Comparison of ENCODE assay signal across 8 cellular contexts in the genomic region with DNA sequence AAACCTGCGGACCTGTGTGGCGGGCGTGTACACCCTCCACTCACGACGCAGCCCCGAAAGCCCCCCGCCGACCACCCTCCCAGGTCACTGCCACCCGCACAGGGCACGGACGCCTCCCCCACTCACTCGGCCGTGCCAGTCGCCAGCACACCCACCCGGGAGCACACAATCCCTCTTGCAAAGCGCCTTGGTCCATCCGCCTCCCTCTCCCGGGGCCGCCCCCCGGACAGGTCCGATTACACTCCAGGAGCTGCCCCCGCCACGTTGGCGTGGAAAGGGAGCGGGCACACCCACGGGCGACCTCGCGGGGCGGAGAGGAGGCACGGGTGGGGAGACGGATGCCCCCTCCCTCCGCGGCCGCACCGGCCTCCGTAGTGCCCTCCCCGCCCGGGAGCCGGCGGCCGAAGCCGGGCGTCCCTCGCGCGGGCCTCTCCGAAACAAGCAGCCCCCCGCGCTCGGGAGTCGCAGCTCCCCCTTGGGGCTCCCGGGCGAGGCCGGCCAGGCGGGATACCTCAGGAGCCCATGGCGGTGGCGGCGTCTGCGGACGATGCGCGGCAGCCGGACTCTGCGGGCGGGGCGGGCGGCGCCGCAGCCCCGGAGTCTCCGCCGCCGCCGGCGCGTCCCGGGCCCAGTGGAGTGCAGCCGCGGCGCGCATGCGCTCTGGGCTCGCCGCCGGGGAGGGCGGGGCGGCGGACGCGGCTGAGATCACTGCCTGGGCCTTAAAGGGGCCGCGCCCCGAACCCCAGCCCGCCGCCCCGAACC.
DNase-seq lines count a peak whose midpoint lies in the region; ATAC-seq and TF ChIP-seq lines count a peak whose summit lies in the region.

A gene (minus strand): TSS at position 638 of the 762 bp plus-strand sequence. CDS start 25,049 bp downstream, outside the sequence.

- H3K27me3 ChIP-seq in GM06990 (replicated peaks; ENCODE audit: control insufficient read depth, insufficient read depth, low read length) (no peaks in the 10 kb centered on the region), layer of hippocampus (ENCODE audit: control insufficient read depth, insufficient read depth, low read length) (no peaks in the 10 kb centered on the region)

- H3K27ac ChIP-seq in layer of hippocampus (ENCODE audit: low read depth, low read length): peak within 1 kb of the TSS; percentile 92

- H3K4me3 ChIP-seq in GM06990 (replicated peaks; ENCODE audit: low read depth, low read length) (peak within 1 kb of the TSS; percentile 90), choroid plexus epithelial cell (ENCODE audit: low read depth, low read length) (peak within 1 kb of the TSS; percentile 89)

- no peak for ATAC-seq in HG03460 (IDR thresholded peaks at IDR 0.05; ENCODE audit: unreplicated experiment)

- DNase-seq in GM06990 (ENCODE audit: extremely low read depth, insufficient read length) (peak; percentile 86), HCEC 1CT (peak; percentile 53), NCI-H2029 (lab: John Stamatoyannopoulos, UW) (peak; percentile 33), choroid plexus epithelial cell (ENCODE audit: low read depth) (peak; percentile 74)
- DNase-seq in activated CD4-positive, alpha-beta T cell treated with anti-CD3 and anti-CD28 coated beads for 4 hours: peak; percentile 75 to 80
- peak; percentile 54 to 58 for DNase-seq in stimulated activated CD4-positive, alpha-beta T cell treated with anti-CD3 and anti-CD28 coated beads, Interleukin-1b, Interleukin-23, amount 100 ng/mL, for 1 hour (ENCODE audit: low read depth in 2 of 2)

- H3K36me3 ChIP-seq in GM06990 (ENCODE audit: control insufficient read depth, insufficient read depth, low read length): no peaks in the 10 kb centered on the region

- TF ChIP-seq CTCF in GM06990 (IDR thresholded peaks at IDR 0.05; ENCODE audit: insufficient read depth, low read length, poor library complexity, severe bottlenecking): no peak
- TF ChIP-seq CTCF in choroid plexus epithelial cell (conservative IDR thresholded peaks at IDR 0.05; ENCODE audit: low read depth, low read length): no peak

Comparison
In these comparisons a context has a peak if more than half of its experiments do, and no peak if none do; other contexts are left out.
1. DNase-seq: peak in every context shown above with its lines; median percentile 86 in GM06990; 78 in activated CD4-positive, alpha-beta T cell treated with anti-CD3 and anti-CD28 coated beads for 4 hours; 74 in choroid plexus epithelial cell; 56 in stimulated activated CD4-positive, alpha-beta T cell treated with anti-CD3 and anti-CD28 coated beads, Interleukin-1b, Interleukin-23, amount 100 ng/mL, for 1 hour; 53 in HCEC 1CT; 33 in NCI-H2029.